In genomic region chr1:40007481-40008034, GRCh38 we compare ENCODE assay signal across 3 cellular contexts.
A peak's percentile ranks its signal among the peaks of the same experiment; 100 is the strongest.
TF ChIP-seq lines count a peak whose summit lies in the region.

No MANE protein-coding gene starts in this region.

TF ChIP-seq in HEK293, 187 proteins besides CTCF, POLR2A, EP300 and RAD21:
- TF ChIP-seq ZNF121 (tag by site-specific recombination; IDR thresholded peaks at IDR 0.05) (peak; percentile 86), ZNF146 (tag by site-specific recombination; IDR thresholded peaks at IDR 0.05) (peak; percentile 87)
TF ChIP-seq in HEK293: peak in this region for 2; not testable (repeated sequence) for 185.

TF ChIP-seq in WTC11, 78 proteins besides CTCF, POLR2A, EP300 and RAD21:
- peak; percentile 66; the same call in 1 of the 2 replicates for TF ChIP-seq GTF2I (CRISPR knock-in tag; conservative IDR thresholded peaks at IDR 0.05)
- peak; percentile 17; the same call in 1 of the 2 replicates for TF ChIP-seq ZNF121 (CRISPR knock-in tag; IDR thresholded peaks at IDR 0.05)

TF ChIP-seq in K562, 482 proteins besides CTCF, POLR2A, EP300 and RAD21:
- peak; percentile 100 for TF ChIP-seq ZNF121 (CRISPR knock-in tag; conservative IDR thresholded peaks at IDR 0.05)
- peak; percentile 86 for TF ChIP-seq BCOR (IDR thresholded peaks at IDR 0.05)
- peak; percentile 79 for TF ChIP-seq ZNF146 (CRISPR knock-in tag; IDR thresholded peaks at IDR 0.05; ENCODE audit: unreplicated experiment)
- peak; percentile 64 for TF ChIP-seq RBM25 (IDR thresholded peaks at IDR 0.05; ENCODE audit: low read depth, low read length, severe bottlenecking)
- TF ChIP-seq KDM1A (IDR thresholded peaks at IDR 0.05), result peak; percentile 49 to 59; a peak in 1 of 4 replicates
